9 cellular contexts compared by ENCODE assay signal in the genomic region with DNA sequence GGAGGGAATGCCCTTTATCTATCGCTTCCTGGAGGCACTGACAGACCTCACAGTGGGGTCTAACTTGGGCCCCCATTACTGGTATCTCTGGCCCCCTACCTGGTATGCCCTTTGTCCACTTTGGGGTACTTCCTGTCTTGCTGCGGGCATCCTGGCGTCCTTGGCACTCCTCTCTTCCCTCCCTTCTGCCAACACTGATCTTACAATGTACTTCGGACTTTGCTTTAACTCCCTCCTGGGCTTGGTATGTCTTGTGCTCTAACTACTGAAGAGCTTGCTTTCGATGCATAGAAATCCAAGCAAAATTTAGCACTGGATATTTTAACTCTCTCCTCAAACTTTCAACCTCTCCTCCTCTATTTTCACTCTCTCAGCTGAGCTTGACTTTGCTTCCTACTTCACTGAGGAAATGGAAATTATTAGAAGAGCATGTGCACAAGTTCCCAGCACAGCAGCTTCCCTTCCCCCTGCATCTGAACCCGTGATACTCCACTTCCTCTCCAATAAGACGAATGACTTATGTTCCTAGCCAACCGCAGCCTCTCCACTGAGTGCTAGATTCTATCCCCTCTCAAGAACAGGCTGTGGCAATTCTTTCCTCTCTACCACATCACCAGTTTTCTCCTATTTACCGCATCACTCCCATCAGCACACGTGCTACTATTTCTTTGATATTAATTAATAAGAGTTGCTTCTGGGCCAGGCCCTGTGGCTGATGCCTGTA. TPM values are rescaled to one million over a fixed set of nuclear protein-coding genes. Genes with fewer than 3 reads are reported as not detected.
DNase-seq lines count a peak whose midpoint lies in the region; ATAC-seq and TF ChIP-seq lines count a peak whose summit lies in the region.
"Had no signal": no experiment of that assay in that cellular context is flagged by ENCODE, and none has a peak within 500 bp of the region (broad histone marks: within the 10 kb centered on the region; RNA-seq: fewer than 3 reads in every experiment).

No MANE protein-coding gene starts in this region.

- ATAC-seq in activated naive CD8-positive, alpha-beta T cell treated with anti-CD3 and anti-CD28 coated beads, Interleukin-2, amount 50 U/mL, for 24 hours = peak; percentile 82
- no peak for ATAC-seq in GM21515 (IDR thresholded peaks at IDR 0.05; ENCODE audit: unreplicated experiment)

- TF ChIP-seq CTCF in CD14-positive monocyte (IDR thresholded peaks at IDR 0.05) (no peak), esophagus muscularis mucosa (IDR thresholded peaks at IDR 0.05) (no peak), GM13977 (IDR thresholded peaks at IDR 0.05; ENCODE audit: extremely low read depth, insufficient read depth, missing control alignments) (no peak)

- H3K27ac Mint-ChIP-seq in CD14-positive monocyte = peak overlapping the region; percentile 46 to 87 (median 82)
- H3K27ac Mint-ChIP-seq in activated naive CD8-positive, alpha-beta T cell treated with anti-CD3 and anti-CD28 coated beads, Interleukin-2, amount 50 U/mL, for 24 hours = peak overlapping the region; percentile 77

- TF ChIP-seq EP300 in esophagus muscularis mucosa (IDR thresholded peaks at IDR 0.05) = no peak

- peak overlapping the region; percentile 60 to 81 for H3K4me3 Mint-ChIP-seq in CD14-positive monocyte
- no peak overlapping the region for H3K4me3 Mint-ChIP-seq in activated naive CD8-positive, alpha-beta T cell treated with anti-CD3 and anti-CD28 coated beads, Interleukin-2, amount 50 U/mL, for 24 hours

- no peaks in the 10 kb centered on the region for H3K9me3 ChIP-seq in esophagus muscularis mucosa

- DNase-seq in CD14-positive monocyte (ENCODE audit: low spot score) (peak; percentile 78), HK-2 (ENCODE audit: unreplicated experiment) (peak; percentile 33), mucosa of gallbladder (ENCODE audit: low spot score) (peak; percentile 57), esophagus muscularis mucosa (ENCODE audit: extremely low spot score) (no peak), NCI-H1105 treated with DMSO at 0.1 percent for 48 hours (lab: John Stamatoyannopoulos, UW) (no peak), GM13977 (ENCODE audit: low spot score) (no peak)
- peak; percentile 18 for DNase-seq in activated naive CD8-positive, alpha-beta T cell treated with anti-CD3 and anti-CD28 coated beads, Interleukin-2, amount 50 U/mL, for 24 hours

- 54% methylated on average over 10 of the region's 10 CpGs for WGBS in esophagus muscularis mucosa

- peaks cover 13% of the 10 kb centered on the region for H3K4me1 Mint-ChIP-seq in CD14-positive monocyte
- peaks cover 20% of the 10 kb centered on the region for H3K4me1 Mint-ChIP-seq in activated naive CD8-positive, alpha-beta T cell treated with anti-CD3 and anti-CD28 coated beads, Interleukin-2, amount 50 U/mL, for 24 hours

- H3K4me3 ChIP-seq in esophagus muscularis mucosa = no peak overlapping the region

- H3K36me3 ChIP-seq in esophagus muscularis mucosa = no peaks in the 10 kb centered on the region

- intact Hi-C loops in CD14-positive monocyte (cut with micrococcal nuclease) = no loop called here
- intact Hi-C loops in esophagus muscularis mucosa (cut with DNase I) = loop anchor here (5.0 kb wide), 1 partner anchor 131 kb away; no protein-coding TSS in a partner anchor

- peak overlapping the region in 2 of 4 donors; percentile 44 to 51 for H3K27ac ChIP-seq in esophagus muscularis mucosa (replicated peaks in 1 of 4)

- H3K9me3 Mint-ChIP-seq in CD14-positive monocyte = peaks cover 0 to under 1% (median 0%) of the 10 kb centered on the region in 7 donors
- H3K9me3 Mint-ChIP-seq in activated naive CD8-positive, alpha-beta T cell treated with anti-CD3 and anti-CD28 coated beads, Interleukin-2, amount 50 U/mL, for 24 hours = no peaks in the 10 kb centered on the region

- in situ Hi-C loops in GM13977 (cut with MboI; ENCODE audit: low pct_unique_long_range_greater_than_20kb, low sequenced_read_pairs, unreplicated experiment) = no loop called here

- H3K4me1 ChIP-seq in esophagus muscularis mucosa = peaks cover 0 to 8% (median 2%) of the 10 kb centered on the region in 4 donors

- H3K27me3 ChIP-seq in esophagus muscularis mucosa = no peaks in the 10 kb centered on the region

- H3K27me3 Mint-ChIP-seq in CD14-positive monocyte (ENCODE audit: low read depth in 3 of 3) = peaks cover 0 to 42% (median 5%) of the 10 kb centered on the region in 3 donors
- H3K27me3 Mint-ChIP-seq in activated naive CD8-positive, alpha-beta T cell treated with anti-CD3 and anti-CD28 coated beads, Interleukin-2, amount 50 U/mL, for 24 hours = peaks cover 4% of the 10 kb centered on the region

- no peak for TF ChIP-seq POLR2A in esophagus muscularis mucosa (IDR thresholded peaks at IDR 0.05; ENCODE audit: low read depth)

- H3K36me3 Mint-ChIP-seq in CD14-positive monocyte = no peaks in the 10 kb centered on the region
- no peaks in the 10 kb centered on the region for H3K36me3 Mint-ChIP-seq in activated naive CD8-positive, alpha-beta T cell treated with anti-CD3 and anti-CD28 coated beads, Interleukin-2, amount 50 U/mL, for 24 hours (ENCODE audit: low read depth)

RNA-seq across cellular contexts. Expression of gene SUPT20HL2, which starts 52.9 kb away (rescaled TPM):
- not detected for polyA plus RNA-seq in CD14-positive monocyte
- not detected for total RNA-seq in mucosa of gallbladder
- total RNA-seq in esophagus muscularis mucosa = under 1 TPM in 1 of 4 donors, not detected in 3; 0.33 TPM
- polyA plus RNA-seq: thymus had no signal

Comparison
In these comparisons a context has a peak if more than half of its experiments do, and no peak if none do; other contexts are left out.
1. DNase-seq: peak in CD14-positive monocyte (single experiment), HK-2 (single experiment), activated naive CD8-positive, alpha-beta T cell treated with anti-CD3 and anti-CD28 coated beads, Interleukin-2, amount 50 U/mL, for 24 hours (single experiment) and mucosa of gallbladder (single experiment); none in esophagus muscularis mucosa (single experiment), NCI-H1105 treated with DMSO at 0.1 percent for 48 hours (single experiment) and GM13977 (single experiment).